8 cellular contexts compared by ENCODE assay signal in genomic region chr4:48343035-48343434, GRCh38. TPM values are rescaled to one million over a fixed set of nuclear protein-coding genes. Genes with fewer than 3 reads are reported as not detected.
DNase-seq lines count a peak whose midpoint lies in the region; ATAC-seq and TF ChIP-seq lines count a peak whose summit lies in the region.

No MANE protein-coding gene starts in this region.

- peaks cover 22 to 69% (median 50%) of the 10 kb centered on the region in 4 donors for H3K4me1 ChIP-seq in stomach

- H3K27ac Mint-ChIP-seq in WTC11: no peak overlapping the region

- no peaks in the 10 kb centered on the region for H3K36me3 ChIP-seq in stomach

- peak overlapping the region in 1 of 5 donors; percentile 98 for H3K27ac ChIP-seq in stomach

- POLR2A ChIA-PET in WTC11 (lab: Charles Lee): interaction anchor here (0.7 kb wide), 1 partner anchor 278 kb away, joined by 9 read pairs; no protein-coding TSS in a partner anchor

- peaks cover 58% of the 10 kb centered on the region for H3K4me1 Mint-ChIP-seq in WTC11

- TF ChIP-seq EP300 in stomach (IDR thresholded peaks at IDR 0.05): no peak

- H3K9me3 ChIP-seq in stomach: no peaks in the 10 kb centered on the region

- DNase-seq in NCI-H82 (lab: John Stamatoyannopoulos, UW) (peak; percentile 2), NCI-H82 treated with DMSO at 0.1 percent for 48 hours (lab: John Stamatoyannopoulos, UW; ENCODE audit: unreplicated experiment) (no peak), WTC11 (ENCODE audit: low spot score) (no peak), stomach (no peak), amniotic stem cell (lab: John Stamatoyannopoulos, UW) (no peak)

- peak overlapping the region; percentile 96 for H3K4me3 Mint-ChIP-seq in WTC11

- H3K36me3 Mint-ChIP-seq in WTC11: no peaks in the 10 kb centered on the region

- no peak for TF ChIP-seq POLR2A in stomach (IDR thresholded peaks at IDR 0.05)

- no peaks in the 10 kb centered on the region for H3K27me3 ChIP-seq in stomach

- TF ChIP-seq CTCF in WTC11 (IDR thresholded peaks at IDR 0.05): no peak
- no peak for TF ChIP-seq CTCF in stomach (IDR thresholded peaks at IDR 0.05)

- H3K4me3 ChIP-seq in iPS-11a (ENCODE audit: low read depth, low read length) (peak overlapping the region; percentile 71), stomach (peak overlapping the region; percentile 69 to 94 (median 88))

- H3K9me3 Mint-ChIP-seq in WTC11: no peaks in the 10 kb centered on the region

- intact Hi-C loops in stomach (cut with DNase I; ENCODE audit: low total_unique reads): no loop called here

- ATAC-seq in WTC11: no peak
- ATAC-seq in GM18858 (IDR thresholded peaks at IDR 0.05; ENCODE audit: unreplicated experiment): no peak
- no peak for ATAC-seq in HG02973 (IDR thresholded peaks at IDR 0.05; ENCODE audit: unreplicated experiment)

- WGBS in stomach, 5 donors: 15 to 27% (median 17%) methylated on average over 3 of the region's 3 CpGs

- H3K27me3 Mint-ChIP-seq in WTC11 (ENCODE audit: low read depth): no peaks in the 10 kb centered on the region

- CTCF ChIA-PET in WTC11 (lab: Charles Lee): interaction anchor here (0.6 kb wide), 1 partner anchor 257 kb away, joined by 3 read pairs; no protein-coding TSS in a partner anchor

TF ChIP-seq in WTC11, 78 proteins besides CTCF, POLR2A, EP300 and RAD21:
- no peak for TF ChIP-seq MLX (CRISPR knock-in tag; IDR thresholded peaks at IDR 0.05)

RNA-seq across cellular contexts. Expression of gene SLAIN2, which starts 1.7 kb away (rescaled TPM):
- total RNA-seq in WTC11 (2021) (31.2 to 35.8 TPM (median 33.8 TPM) in 3 replicates), stomach (100 to 1,000 TPM in 1 of 5 donors, 10 to 100 TPM in 4; 27.7 to 274 (median 40.9) TPM)
- polyA plus RNA-seq in stomach: 10 to 100 TPM; 16.7 to 34.8 (median 19.7) TPM
